In the genomic region with DNA sequence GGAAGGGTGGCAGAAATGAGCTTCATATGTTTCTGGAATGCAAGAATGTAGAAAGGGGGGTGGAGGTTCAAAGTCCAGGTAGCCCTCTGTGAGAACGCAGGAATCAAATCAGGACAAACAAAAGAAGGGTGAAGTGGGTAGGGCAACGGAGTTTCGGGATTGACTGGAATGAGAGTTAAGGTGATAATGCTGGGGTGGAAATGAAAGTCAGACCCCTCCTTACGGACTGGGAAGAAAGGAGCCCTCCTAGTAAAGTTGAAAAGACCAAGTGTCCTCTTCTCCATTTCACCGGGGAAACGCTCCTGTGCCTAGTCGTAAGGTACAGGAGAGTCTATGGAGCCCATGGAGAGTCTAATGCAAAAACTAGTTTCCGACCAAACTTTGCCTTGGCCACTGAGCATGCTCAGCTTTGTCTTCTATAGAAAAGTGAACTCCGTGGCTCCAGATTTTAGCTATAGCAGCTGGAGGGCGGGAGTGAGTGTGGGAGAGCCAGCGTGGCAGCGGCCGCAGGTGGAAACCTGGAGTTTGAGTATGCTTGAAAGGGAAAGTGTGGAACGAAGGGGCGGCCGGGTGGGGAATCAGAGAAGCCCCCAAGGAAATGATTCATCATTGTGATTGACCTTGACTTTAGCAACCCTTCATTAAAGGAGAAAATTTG, we compare ENCODE assay signal across 8 cellular contexts. TPM values are rescaled to one million over a fixed set of nuclear protein-coding genes. Genes with fewer than 3 reads are reported as not detected.
DNase-seq lines count a peak whose midpoint lies in the region; ATAC-seq and TF ChIP-seq lines count a peak whose summit lies in the region.

No MANE protein-coding gene starts in this region.

- peaks cover 4% of the 10 kb centered on the region for H3K9me3 Mint-ChIP-seq in activated CD4-positive, alpha-beta T cell treated with anti-CD3 and anti-CD28 coated beads, Interleukin-2, amount 10 ng/mL, durations not matched to agents 7 days and 5 days
- peaks cover 18% of the 10 kb centered on the region for H3K9me3 Mint-ChIP-seq in mesothelial cell of epicardium

- peak overlapping the region; percentile 66 for H3K9ac ChIP-seq in endocrine pancreas (ENCODE audit: control insufficient read depth, insufficient read depth, low read length)
- peak overlapping the region in 3 of 5 donors; percentile 50 to 68 (median 51) for H3K9ac ChIP-seq in subcutaneous abdominal adipose tissue (ENCODE audit: low read length in 5 of 5)

- H3K4me1 ChIP-seq in endocrine pancreas (ENCODE audit: control insufficient read depth, insufficient read depth, low read length) (no peaks in the 10 kb centered on the region), subcutaneous abdominal adipose tissue (ENCODE audit: control insufficient read depth in 5 of 5, insufficient read depth in 5 of 5, low read length in 5 of 5) (peaks cover 2 to 28% (median 26%) of the 10 kb centered on the region in 5 donors)

- no peaks in the 10 kb centered on the region for H3K36me3 ChIP-seq in endocrine pancreas (ENCODE audit: control insufficient read depth, insufficient read depth, low read length)
- H3K36me3 ChIP-seq in subcutaneous abdominal adipose tissue (ENCODE audit: control insufficient read depth in 5 of 5, insufficient read depth in 5 of 5, low read length in 5 of 5) = no peaks in the 10 kb centered on the region

- peaks cover 3% of the 10 kb centered on the region for H3K36me3 Mint-ChIP-seq in activated CD4-positive, alpha-beta T cell treated with anti-CD3 and anti-CD28 coated beads, Interleukin-2, amount 10 ng/mL, durations not matched to agents 7 days and 5 days (ENCODE audit: low read depth)
- H3K36me3 Mint-ChIP-seq in mesothelial cell of epicardium = peaks cover 12% of the 10 kb centered on the region

- peak overlapping the region; percentile 93 for H3K4me3 ChIP-seq in endocrine pancreas (ENCODE audit: control insufficient read depth, insufficient read depth, low read length)
- H3K4me3 ChIP-seq in subcutaneous abdominal adipose tissue (ENCODE audit: low read depth in 1 of 5, low read length in 5 of 5) = peak overlapping the region; percentile 72 to 88 (median 84)

- peak; percentile 76 for DNase-seq in Daoy (ENCODE audit: low read depth)
- DNase-seq in NCI-H2227 treated with DMSO at 0.1 percent for 48 hours (lab: John Stamatoyannopoulos, UW) = peak; percentile 46
- peak; percentile 51 for DNase-seq in activated CD4-positive, alpha-beta T cell treated with anti-CD3 and anti-CD28 coated beads, Interleukin-2, amount 10 ng/mL, durations not matched to agents 7 days and 5 days
- DNase-seq in mesothelial cell of epicardium (ENCODE audit: low spot score in 2 of 2, unreplicated experiment in 2 of 2) = peak; percentile 44 to 74

- H3K27ac ChIP-seq in subcutaneous abdominal adipose tissue (ENCODE audit: low read depth, low read length) = no peak overlapping the region

- H3K27me3 Mint-ChIP-seq in activated CD4-positive, alpha-beta T cell treated with anti-CD3 and anti-CD28 coated beads, Interleukin-2, amount 10 ng/mL, durations not matched to agents 7 days and 5 days = peaks cover 44% of the 10 kb centered on the region
- H3K27me3 Mint-ChIP-seq in mesothelial cell of epicardium (ENCODE audit: low read depth) = no peaks in the 10 kb centered on the region

- peak overlapping the region; percentile 96 for H3K27ac Mint-ChIP-seq in activated CD4-positive, alpha-beta T cell treated with anti-CD3 and anti-CD28 coated beads, Interleukin-2, amount 10 ng/mL, durations not matched to agents 7 days and 5 days
- H3K27ac Mint-ChIP-seq in mesothelial cell of epicardium = peak overlapping the region; percentile 97

- H3K9me3 ChIP-seq in endocrine pancreas (ENCODE audit: control insufficient read depth, low read length) (no peaks in the 10 kb centered on the region), subcutaneous abdominal adipose tissue (ENCODE audit: control insufficient read depth in 5 of 5, low read length in 5 of 5) (no peaks in the 10 kb centered on the region)

- H3K27me3 ChIP-seq in endocrine pancreas (ENCODE audit: control insufficient read depth, insufficient read depth, low read length) (no peaks in the 10 kb centered on the region), subcutaneous abdominal adipose tissue (ENCODE audit: control insufficient read depth in 5 of 5, insufficient read depth in 4 of 5, low read length in 5 of 5) (peaks cover 0 to 23% (median 4%) of the 10 kb centered on the region in 5 donors)

- no peak for TF ChIP-seq CTCF in mesothelial cell of epicardium (IDR thresholded peaks at IDR 0.05; ENCODE audit: unreplicated experiment)

- H3K4me1 Mint-ChIP-seq in activated CD4-positive, alpha-beta T cell treated with anti-CD3 and anti-CD28 coated beads, Interleukin-2, amount 10 ng/mL, durations not matched to agents 7 days and 5 days = peaks cover 31% of the 10 kb centered on the region
- peaks cover 38% of the 10 kb centered on the region for H3K4me1 Mint-ChIP-seq in mesothelial cell of epicardium

- peak overlapping the region; percentile 97 for H3K4me3 Mint-ChIP-seq in activated CD4-positive, alpha-beta T cell treated with anti-CD3 and anti-CD28 coated beads, Interleukin-2, amount 10 ng/mL, durations not matched to agents 7 days and 5 days
- peak overlapping the region; percentile 93 for H3K4me3 Mint-ChIP-seq in mesothelial cell of epicardium

- ATAC-seq in HG02678 (IDR thresholded peaks at IDR 0.05; ENCODE audit: unreplicated experiment) (peak; percentile 25), HG03439 (IDR thresholded peaks at IDR 0.05; ENCODE audit: unreplicated experiment) (no peak)

- POLR2A ChIA-PET in activated CD4-positive, alpha-beta T cell treated with anti-CD3 and anti-CD28 coated beads, Interleukin-2, amount 10 ng/mL, durations not matched to agents 7 days and 5 days (lab: Charles Lee) = no interaction called here

- CTCF ChIA-PET in activated CD4-positive, alpha-beta T cell treated with anti-CD3 and anti-CD28 coated beads, Interleukin-2, amount 10 ng/mL, durations not matched to agents 7 days and 5 days (lab: Charles Lee) = interaction anchor here (0.8 to 1.6 kb wide), 3 partner anchors 49 to 1120 kb away, joined by 3 read pairs; no protein-coding TSS in a partner anchor

RNA-seq across cellular contexts. Expression of gene LRRC1, which starts 1.4 kb away (rescaled TPM):
- 12.2 and 13.1 TPM in 2 replicates for total RNA-seq in Daoy (2014; rRNA removed; shearing (Covaris generic))
- 1 to 10 TPM; 3.6 to 3.7 TPM for total RNA-seq in activated CD4-positive, alpha-beta T cell treated with anti-CD3 and anti-CD28 coated beads, Interleukin-2, amount 10 ng/mL, durations not matched to agents 7 days and 5 days
- total RNA-seq in mesothelial cell of epicardium = 26.1 to 30.4 TPM (median 27.0 TPM) in 3 replicates
